19 cellular contexts compared by ENCODE assay signal in the genomic region with DNA sequence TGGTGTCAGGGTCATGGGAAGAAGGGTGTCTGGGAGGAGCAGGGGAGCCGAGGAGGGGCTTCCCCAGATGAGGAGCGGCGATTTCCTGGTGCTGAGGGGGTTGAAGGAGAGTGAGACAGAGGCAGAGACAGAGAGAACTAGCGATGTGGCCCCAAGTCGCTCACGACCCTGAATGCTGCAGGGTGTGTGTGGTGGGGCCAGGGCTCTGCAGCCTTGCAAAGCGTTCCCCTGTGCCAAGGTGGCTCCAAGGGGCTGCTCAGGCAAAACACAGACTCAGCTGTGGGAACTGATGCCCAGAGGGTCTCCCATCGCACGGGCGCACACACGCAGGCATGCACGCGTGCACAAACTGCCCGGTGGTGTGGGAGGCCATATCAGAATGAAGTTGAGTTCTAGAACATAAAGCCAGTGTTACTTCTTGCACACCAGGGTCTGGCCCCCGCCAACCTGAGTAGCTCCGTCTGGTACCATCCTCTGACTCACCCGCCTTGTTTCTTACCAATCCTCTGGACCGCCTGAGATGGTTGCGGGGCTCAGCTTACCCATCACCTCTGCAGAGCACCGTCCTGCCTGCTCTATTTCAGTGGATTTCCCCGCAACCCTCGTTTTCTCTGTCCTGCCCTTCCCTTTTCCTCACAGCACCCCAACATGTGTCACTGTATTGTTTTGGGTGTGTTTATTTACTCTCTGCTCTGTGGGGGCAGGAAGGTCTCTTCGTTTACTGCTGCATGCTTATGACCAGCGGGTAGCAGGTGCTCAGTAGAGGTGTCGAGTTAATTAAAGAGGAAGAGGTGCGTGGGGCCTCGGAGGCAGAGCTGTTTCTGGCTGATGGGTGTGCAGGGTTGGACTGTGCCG. TPM values are rescaled to one million over a fixed set of nuclear protein-coding genes. Genes with fewer than 3 reads are reported as not detected.
DNase-seq lines count a peak whose midpoint lies in the region.
"Had no signal": no experiment of that assay in that cellular context is flagged by ENCODE, and none has a peak within 500 bp of the region (broad histone marks: within the 10 kb centered on the region; RNA-seq: fewer than 3 reads in every experiment).

No MANE protein-coding gene starts in this region.

- H3K9ac ChIP-seq in BLaER1 treated with 17β-estradiol and CSF1 and Interleukin-3, amounts not matched to agents 10 nM and 100 nM = peak overlapping the region in 5 of 11 experiments; percentile 4 to 87 (median 53); a peak in 5 of 22 replicates
- H3K9ac ChIP-seq in GM23248 = no peak overlapping the region
- H3K9ac ChIP-seq: parathyroid adenoma had no signal

- H3K9me2 ChIP-seq in GM23248 (ENCODE audit: insufficient read depth) = no peaks in the 10 kb centered on the region

- peak overlapping the region in 4 of 10 experiments; percentile 37 to 57 (median 47); a peak in 3 of 20 replicates for H3K4me3 ChIP-seq in BLaER1 treated with 17β-estradiol and CSF1 and Interleukin-3, amounts not matched to agents 10 nM and 100 nM
- H3K4me3 ChIP-seq in H7 (ENCODE audit: insufficient read depth, low read depth, low read length) (no peak overlapping the region), GM23248 (no peak overlapping the region)
- H3K4me3 ChIP-seq: esophagus muscularis mucosa, right lobe of liver had no signal

- H3K79me2 ChIP-seq in GM23248 (ENCODE audit: insufficient read depth) = no peaks in the 10 kb centered on the region
- H3K79me2 ChIP-seq: parathyroid adenoma had no signal

- H3K4me2 ChIP-seq in BLaER1 treated with 17β-estradiol and CSF1 and Interleukin-3, amounts not matched to agents 10 nM and 100 nM = peak overlapping the region; percentile 80 to 100 (median 99)
- no peak overlapping the region for H3K4me2 ChIP-seq in GM23248 (ENCODE audit: unreplicated experiment)

- H3K36me3 ChIP-seq in BLaER1 treated with 17β-estradiol and CSF1 and Interleukin-3, amounts not matched to agents 10 nM and 100 nM = peaks cover 0 to 25% (median 14%) of the 10 kb centered on the region in 11 experiments; a peak in 17 of 22 replicates
- H3K36me3 ChIP-seq in H7 (replicated peaks; ENCODE audit: control insufficient read depth, insufficient read depth, low read length) = no peaks in the 10 kb centered on the region
- H3K36me3 ChIP-seq in GM23248 (ENCODE audit: low read depth) = no peaks in the 10 kb centered on the region
- H3K36me3 ChIP-seq: esophagus muscularis mucosa, right lobe of liver had no signal

- DNase-seq in H7 (peak; percentile 52), hepatic stellate cell (ENCODE audit: low spot score) (peak; percentile 4), posterior vena cava (ENCODE audit: low spot score) (peak; percentile 81), amniotic stem cell (lab: John Stamatoyannopoulos, UW) (no peak), GM23248 (no peak), GM19240 (ENCODE audit: insufficient read length, low spot score) (no peak)
- DNase-seq: activated CD4-positive, alpha-beta T cell treated with anti-CD3 and anti-CD28 coated beads, Interleukin-2, amount 10 ng/mL, durations not matched to agents 24 days and 14 days; activated CD8-positive, alpha-beta memory T cell treated with anti-CD3 and anti-CD28 coated beads, Interleukin-2, amount 50 U/mL, for 4 hours; CD4-positive, alpha-beta T cell; effector memory CD4-positive, alpha-beta T cell; GDM1; HFFc6; NCI-H1092 treated with DMSO at 0.1 percent for 48 hours; OCI-M1; right lobe of liver; Right ventricle myocardium superior had no signal

- no peaks in the 10 kb centered on the region for H3F3A ChIP-seq in GM23248 (ENCODE audit: insufficient read depth)

- intact Hi-C loops in posterior vena cava (cut with DNase I) = no loop called here

- H3K27me3 ChIP-seq in BLaER1 treated with 17β-estradiol and CSF1 and Interleukin-3, amounts not matched to agents 10 nM and 100 nM = peaks cover 0 to 62% (median 0%) of the 10 kb centered on the region in 11 experiments; a peak in 7 of 22 replicates
- H3K27me3 ChIP-seq in H7 (ENCODE audit: control insufficient read depth, insufficient read depth, low read length) = peaks cover 13% of the 10 kb centered on the region
- H3K27me3 ChIP-seq in GM23248 (replicated peaks; ENCODE audit: insufficient read depth) = peaks cover 10% of the 10 kb centered on the region; the same call in 1 of the 2 replicates
- H3K27me3 ChIP-seq: right lobe of liver had no signal

- H3K9me3 ChIP-seq in BLaER1 treated with 17β-estradiol and CSF1 and Interleukin-3, amounts not matched to agents 10 nM and 100 nM (replicated peaks in 1 of 11) = no peaks in the 10 kb centered on the region
- no peaks in the 10 kb centered on the region for H3K9me3 ChIP-seq in GM23248 (ENCODE audit: low read depth)
- H3K9me3 ChIP-seq: esophagus muscularis mucosa, right lobe of liver had no signal

- WGBS in GM23248 (ENCODE audit: low coverage in 1 of 2, low lambda C conversion rate in 2 of 2, missing lambda C conversion rate in 2 of 2), 2 experiments = 93 to 94% methylated on average over 24 to 28 of the region's 28 CpGs

- peak overlapping the region in 1 of 11 experiments; percentile 78; a peak in 2 of 22 replicates for H3K27ac ChIP-seq in BLaER1 treated with 17β-estradiol and CSF1 and Interleukin-3, amounts not matched to agents 10 nM and 100 nM
- H3K27ac ChIP-seq in GM23248 = no peak overlapping the region
- H3K27ac ChIP-seq: esophagus muscularis mucosa, parathyroid adenoma, right lobe of liver had no signal

- peaks cover 60 to 98% (median 93%) of the 10 kb centered on the region in 10 experiments for H3K4me1 ChIP-seq in BLaER1 treated with 17β-estradiol and CSF1 and Interleukin-3, amounts not matched to agents 10 nM and 100 nM
- H3K4me1 ChIP-seq in GM23248 (ENCODE audit: insufficient read depth) = no peaks in the 10 kb centered on the region
- H3K4me1 ChIP-seq: parathyroid adenoma had no signal

- peaks cover 0 to 72% (median 55%) of the 10 kb centered on the region in 11 experiments; a peak in 20 of 22 replicates for H4K20me1 ChIP-seq in BLaER1 treated with 17β-estradiol and CSF1 and Interleukin-3, amounts not matched to agents 10 nM and 100 nM
- no peaks in the 10 kb centered on the region for H4K20me1 ChIP-seq in GM23248 (ENCODE audit: insufficient read depth)

- in situ Hi-C loops in GM23248 (cut with MboI) = no loop called here

- no peak overlapping the region for H2AFZ ChIP-seq in GM23248
- H2AFZ ChIP-seq: parathyroid adenoma had no signal

RNA-seq across cellular contexts. Expression of a gene that starts 4.5 kb away (rescaled TPM):
- total RNA-seq in H7 (2014; rRNA removed; shearing (Covaris generic)) = 3.5 and 4.8 TPM in 2 replicates
- total RNA-seq in posterior vena cava = 10 to 100 TPM; 12.1 to 19.9 TPM
- total RNA-seq in GM23248 (2014; rRNA removed; shearing (Covaris generic)) = 0.86 and 0.89 TPM in 2 replicates
- polyA plus RNA-seq in GM23248 (2016; fragmentation: Nextera tagmentation; extraction: Ambion mirVana) = 0.94 and 1.1 TPM in 2 replicates

RNA-seq across cellular contexts. Expression of a gene that starts 56.5 kb away (rescaled TPM):
- total RNA-seq in H7 (2014; rRNA removed; shearing (Covaris generic)) = 0.55 and 1.2 TPM in 2 replicates
- total RNA-seq in posterior vena cava = 1 to 10 TPM; 3.4 to 6.4 TPM
- total RNA-seq in GM23248 (2014; rRNA removed; shearing (Covaris generic)) = 3.9 and 5.7 TPM in 2 replicates
- 7.6 and 9.6 TPM in 2 replicates for polyA plus RNA-seq in GM23248 (2016; fragmentation: Nextera tagmentation; extraction: Ambion mirVana)

Comparison
In these comparisons a context has a peak if more than half of its experiments do, and no peak if none do; other contexts are left out.
1. DNase-seq: peak in H7 (single experiment), hepatic stellate cell (single experiment) and posterior vena cava (single experiment); none in amniotic stem cell (single experiment), GM23248 (single experiment) and GM19240 (single experiment).